13 cellular contexts compared by ENCODE assay signal in genomic region chr14:59251811-59252771, GRCh38.
A peak's percentile ranks its signal among the peaks of the same experiment; 100 is the strongest.
DNase-seq lines count a peak whose midpoint lies in the region; ATAC-seq and TF ChIP-seq lines count a peak whose summit lies in the region.
"Had no signal": no experiment of that assay in that cellular context is flagged by ENCODE, and none has a peak within 500 bp of the region (broad histone marks: within the 10 kb centered on the region; RNA-seq: fewer than 3 reads in every experiment).

No MANE protein-coding gene starts in this region.

- no peak overlapping the region for H3K4me3 Mint-ChIP-seq in activated T-helper 2 cell treated with anti-CD3 and anti-CD28 coated beads, Interferon-gamma antibody, Interleukin-2, Interleukin-4, amounts not matched to agents 10 μg/mL and 5 μg/mL and 100 μg/mL, durations not matched to agents 14 hours and 24 hours and 36 hours (ENCODE audit: low read depth)
- H3K4me3 Mint-ChIP-seq: activated CD4-positive, alpha-beta T cell treated with anti-CD3 and anti-CD28 coated beads, Interleukin-2, amount 10 ng/mL, durations not matched to agents 7 days and 5 days; CD8-positive, alpha-beta memory T cell; natural killer cell treated with Interleukin-12 subunit alpha and Interleukin-12 subunit beta and Interleukin-15 and Interleukin-18, amount 100 ng/mL, for 72 hours; T-helper 17 cell had no signal

- no peak for TF ChIP-seq CTCF in choroid plexus epithelial cell (conservative IDR thresholded peaks at IDR 0.05; ENCODE audit: low read depth, low read length)
- TF ChIP-seq CTCF in neural cell (IDR thresholded peaks at IDR 0.05; ENCODE audit: poor library complexity, severe bottlenecking), result no peak
- no peak for TF ChIP-seq CTCF in MM.1S (IDR thresholded peaks at IDR 0.05; ENCODE audit: low read length)

- H3K4me3 ChIP-seq in choroid plexus epithelial cell (ENCODE audit: low read depth, low read length), result no peak overlapping the region
- H3K4me3 ChIP-seq in neural cell (ENCODE audit: low read length), result no peak overlapping the region
- no peak overlapping the region for H3K4me3 ChIP-seq in MM.1S (ENCODE audit: low read length)

- H2AFZ ChIP-seq in neural cell (ENCODE audit: low read depth, low read length) (no peak overlapping the region), MM.1S (ENCODE audit: low read length) (no peak overlapping the region)

- no peaks in the 10 kb centered on the region for H3K9me3 Mint-ChIP-seq in activated T-helper 2 cell treated with anti-CD3 and anti-CD28 coated beads, Interferon-gamma antibody, Interleukin-2, Interleukin-4, amounts not matched to agents 10 μg/mL and 5 μg/mL and 100 μg/mL, durations not matched to agents 14 hours and 24 hours and 36 hours
- H3K9me3 Mint-ChIP-seq: CD8-positive, alpha-beta memory T cell; natural killer cell treated with Interleukin-12 subunit alpha and Interleukin-12 subunit beta and Interleukin-15 and Interleukin-18, amount 100 ng/mL, for 72 hours had no signal

- H3K27me3 Mint-ChIP-seq in activated T-helper 2 cell treated with anti-CD3 and anti-CD28 coated beads, Interferon-gamma antibody, Interleukin-2, Interleukin-4, amounts not matched to agents 10 μg/mL and 5 μg/mL and 100 μg/mL, durations not matched to agents 14 hours and 24 hours and 36 hours (ENCODE audit: low read depth), result no peaks in the 10 kb centered on the region
- H3K27me3 Mint-ChIP-seq: activated CD4-positive, alpha-beta T cell treated with anti-CD3 and anti-CD28 coated beads, Interleukin-2, amount 10 ng/mL, durations not matched to agents 7 days and 5 days; CD8-positive, alpha-beta memory T cell; natural killer cell treated with Interleukin-12 subunit alpha and Interleukin-12 subunit beta and Interleukin-15 and Interleukin-18, amount 100 ng/mL, for 72 hours; T-helper 17 cell had no signal

- no peak for TF ChIP-seq RAD21 in neural cell (conservative IDR thresholded peaks at IDR 0.05)

- no peak overlapping the region for H3K9ac ChIP-seq in neural cell (ENCODE audit: low read length)
- H3K9ac ChIP-seq in MM.1S (ENCODE audit: low read length), result no peak overlapping the region

- H3K36me3 Mint-ChIP-seq in activated T-helper 2 cell treated with anti-CD3 and anti-CD28 coated beads, Interferon-gamma antibody, Interleukin-2, Interleukin-4, amounts not matched to agents 10 μg/mL and 5 μg/mL and 100 μg/mL, durations not matched to agents 14 hours and 24 hours and 36 hours (ENCODE audit: low read depth), result no peaks in the 10 kb centered on the region
- H3K36me3 Mint-ChIP-seq: natural killer cell treated with Interleukin-12 subunit alpha and Interleukin-12 subunit beta and Interleukin-15 and Interleukin-18, amount 100 ng/mL, for 72 hours had no signal

- no peak for TF ChIP-seq EP300 in neural cell (conservative IDR thresholded peaks at IDR 0.05; ENCODE audit: poor library complexity, severe bottlenecking)

- no peaks in the 10 kb centered on the region for H3F3A ChIP-seq in neural cell (ENCODE audit: insufficient read depth, low read length, poor library complexity, severe bottlenecking)
- H3F3A ChIP-seq in MM.1S (ENCODE audit: insufficient read depth, low read length), result no peaks in the 10 kb centered on the region

- H3K79me2 ChIP-seq in neural cell (replicated peaks; ENCODE audit: insufficient read depth, low read length), result peaks cover 65% of the 10 kb centered on the region
- no peaks in the 10 kb centered on the region for H3K79me2 ChIP-seq in MM.1S (ENCODE audit: low read length)

- H3K36me3 ChIP-seq in neural cell (ENCODE audit: insufficient read depth, low read length), result no peaks in the 10 kb centered on the region
- H3K36me3 ChIP-seq in MM.1S (replicated peaks; ENCODE audit: insufficient read depth, low read length), result no peaks in the 10 kb centered on the region

- H4K20me1 ChIP-seq in neural cell (ENCODE audit: insufficient read depth), result peaks cover 41% of the 10 kb centered on the region
- H4K20me1 ChIP-seq in MM.1S (ENCODE audit: insufficient read depth, low read length), result no peaks in the 10 kb centered on the region

- H3K4me1 Mint-ChIP-seq in activated T-helper 2 cell treated with anti-CD3 and anti-CD28 coated beads, Interferon-gamma antibody, Interleukin-2, Interleukin-4, amounts not matched to agents 10 μg/mL and 5 μg/mL and 100 μg/mL, durations not matched to agents 14 hours and 24 hours and 36 hours (ENCODE audit: low read depth), result no peaks in the 10 kb centered on the region
- H3K4me1 Mint-ChIP-seq: activated CD4-positive, alpha-beta T cell treated with anti-CD3 and anti-CD28 coated beads, Interleukin-2, amount 10 ng/mL, durations not matched to agents 7 days and 5 days; CD8-positive, alpha-beta memory T cell had no signal

- H3K9me3 ChIP-seq in neural cell (ENCODE audit: low read length) (no peaks in the 10 kb centered on the region), MM.1S (replicated peaks; ENCODE audit: insufficient read depth, low read length) (no peaks in the 10 kb centered on the region)

- no peak overlapping the region for H3K27ac Mint-ChIP-seq in activated T-helper 2 cell treated with anti-CD3 and anti-CD28 coated beads, Interferon-gamma antibody, Interleukin-2, Interleukin-4, amounts not matched to agents 10 μg/mL and 5 μg/mL and 100 μg/mL, durations not matched to agents 14 hours and 24 hours and 36 hours
- H3K27ac Mint-ChIP-seq: activated CD4-positive, alpha-beta T cell treated with anti-CD3 and anti-CD28 coated beads, Interleukin-2, amount 10 ng/mL, durations not matched to agents 7 days and 5 days; CD8-positive, alpha-beta memory T cell; natural killer cell treated with Interleukin-12 subunit alpha and Interleukin-12 subunit beta and Interleukin-15 and Interleukin-18, amount 100 ng/mL, for 72 hours; T-helper 17 cell had no signal

- DNase-seq in ELR (ENCODE audit: low read depth) (peak; percentile 38), M059J (ENCODE audit: low read depth) (peak; percentile 84), choroid plexus epithelial cell (ENCODE audit: low read depth) (peak; percentile 82), MM.1S (no peak), NCI-H1436 treated with DMSO at 0.1 percent for 48 hours (lab: John Stamatoyannopoulos, UW) (no peak)
- no peak for DNase-seq in activated T-helper 2 cell treated with anti-CD3 and anti-CD28 coated beads, Interferon-gamma antibody, Interleukin-2, Interleukin-4, amounts not matched to agents 10 μg/mL and 5 μg/mL and 100 μg/mL, durations not matched to agents 14 hours and 24 hours and 36 hours (ENCODE audit: low spot score)
- DNase-seq: activated CD4-positive, alpha-beta T cell treated with anti-CD3 and anti-CD28 coated beads, Interleukin-2, amount 10 ng/mL, durations not matched to agents 7 days and 5 days; CD8-positive, alpha-beta memory T cell; effector memory CD4-positive, alpha-beta T cell; T-helper 17 cell had no signal

- H3K27me3 ChIP-seq in neural cell (ENCODE audit: insufficient read depth, low read depth, low read length) (no peaks in the 10 kb centered on the region), MM.1S (replicated peaks; ENCODE audit: insufficient read depth, low read length) (no peaks in the 10 kb centered on the region)

- no peak for ATAC-seq in GM21367 (IDR thresholded peaks at IDR 0.05; ENCODE audit: unreplicated experiment)
- ATAC-seq: natural killer cell treated with Interleukin-12 subunit alpha and Interleukin-12 subunit beta and Interleukin-15 and Interleukin-18, amount 100 ng/mL, for 72 hours; T-helper 17 cell had no signal

- H3K4me1 ChIP-seq in MM.1S (ENCODE audit: low read length), result no peaks in the 10 kb centered on the region

- intact Hi-C loops in activated T-helper 2 cell treated with anti-CD3 and anti-CD28 coated beads, Interferon-gamma antibody, Interleukin-2, Interleukin-4, amounts not matched to agents 10 μg/mL and 5 μg/mL and 100 μg/mL, durations not matched to agents 14 hours and 24 hours and 36 hours (cut with micrococcal nuclease), result no loop called here

- H3K4me2 ChIP-seq in neural cell (ENCODE audit: low read length) (no peak overlapping the region), MM.1S (ENCODE audit: low read depth, low read length) (no peak overlapping the region)

- H3K9me2 ChIP-seq in neural cell (ENCODE audit: insufficient read depth, low read length) (no peaks in the 10 kb centered on the region), MM.1S (replicated peaks; ENCODE audit: insufficient read depth, low read length) (no peaks in the 10 kb centered on the region)

- H3K27ac ChIP-seq in neural cell (ENCODE audit: low read length), result no peak overlapping the region
- H3K27ac ChIP-seq in MM.1S (ENCODE audit: low read length), result no peak overlapping the region

TF ChIP-seq in neural cell, 6 proteins besides CTCF, POLR2A, EP300 and RAD21:
- peak; percentile 68 for TF ChIP-seq POLR2AphosphoS5 (IDR thresholded peaks at IDR 0.05)
- TF ChIP-seq SMC3 (conservative IDR thresholded peaks at IDR 0.05; ENCODE audit: poor library complexity), result no peak
TF ChIP-seq in neural cell: peak in this region for 1.

Comparison
In these comparisons a context has a peak if more than half of its experiments do, and no peak if none do; other contexts are left out.
1. DNase-seq: peak in ELR (single experiment), M059J (single experiment) and choroid plexus epithelial cell (single experiment); none in activated T-helper 2 cell treated with anti-CD3 and anti-CD28 coated beads, Interferon-gamma antibody, Interleukin-2, Interleukin-4, amounts not matched to agents 10 μg/mL and 5 μg/mL and 100 μg/mL, durations not matched to agents 14 hours and 24 hours and 36 hours (single experiment), MM.1S (single experiment) and NCI-H1436 treated with DMSO at 0.1 percent for 48 hours (single experiment).